Comparison of ENCODE assay signal across 20 cellular contexts in genomic region chr6:87641065-87641692, GRCh38.
"Had no signal": no experiment of that assay in that cellular context is flagged by ENCODE, and none has a peak within 500 bp of the region (broad histone marks: within the 10 kb centered on the region; RNA-seq: fewer than 3 reads in every experiment).

No MANE protein-coding gene starts in this region.

- H3K9me3 ChIP-seq: tibial nerve, uterus had no signal

- H3K27me3 ChIP-seq: dorsolateral prefrontal cortex, tibial nerve, uterus had no signal

- DNase-seq: activated CD4-positive, alpha-beta T cell treated with anti-CD3 and anti-CD28 coated beads, Interleukin-2, amount 10 ng/mL, durations not matched to agents 7 days and 5 days; activated CD4-positive, CD25-positive, alpha-beta regulatory T cell; activated CD8-positive, alpha-beta memory T cell treated with anti-CD3 and anti-CD28 coated beads for 24 hours; activated CD8-positive, alpha-beta memory T cell treated with anti-CD3 and anti-CD28 coated beads, Interleukin-2, amount 50 U/mL, for 48 hours; activated gamma-delta T cell treated with Interleukin-2 at 50 U/mL for 16 hours; anterior cingulate cortex; central memory CD4-positive, alpha-beta T cell; dorsolateral prefrontal cortex; foreskin fibroblast; left cardiac atrium; midbrain; nephron progenitor cell; occipital lobe; posterior cingulate gyrus; retina; stimulated activated naive CD4-positive, alpha-beta T cell; substantia nigra; T-helper 9 cell; uterus had no signal

- ATAC-seq: left cardiac atrium had no signal

- H3K36me3 ChIP-seq: uterus had no signal

- H3K4me3 ChIP-seq: dorsolateral prefrontal cortex, tibial nerve, uterus had no signal

- H3K27ac ChIP-seq: dorsolateral prefrontal cortex, tibial nerve, uterus had no signal

- H3K4me1 ChIP-seq: tibial nerve, uterus had no signal
